8 cellular contexts compared by ENCODE assay signal in genomic region chr20:50957276-50957675, GRCh38. TPM values are rescaled to one million over a fixed set of nuclear protein-coding genes. Genes with fewer than 3 reads are reported as not detected.
DNase-seq lines count a peak whose midpoint lies in the region; ATAC-seq and TF ChIP-seq lines count a peak whose summit lies in the region.

No MANE protein-coding gene starts in this region.

- H3K4me3 ChIP-seq in left lung (peak overlapping the region; percentile 97 to 100), upper lobe of left lung (peak overlapping the region; percentile 88 to 96 (median 91))

- no peak for ATAC-seq in activated T-cell treated with anti-CD3 and anti-CD28 coated beads, Interleukin-2, amount 50 U/mL, for 4 hours
- no peak for ATAC-seq in left lung
- no peak for ATAC-seq in upper lobe of left lung (ENCODE audit: low FRiP score in 2 of 2)
- no peak for ATAC-seq in GM18861 (IDR thresholded peaks at IDR 0.05; ENCODE audit: unreplicated experiment)

- no peak for DNase-seq in activated T-cell treated with anti-CD3 and anti-CD28 coated beads, Interleukin-2, amount 50 U/mL, for 4 hours
- no peak for DNase-seq in activated T-cell treated with anti-CD3 and anti-CD28 coated beads for 4 hours
- DNase-seq in amniotic epithelial cell (ENCODE audit: low read depth) = peak; percentile 41
- no peak for DNase-seq in left lung
- DNase-seq in upper lobe of left lung = no peak
- no peak for DNase-seq in T-helper 9 cell
- no peak for DNase-seq in stimulated activated CD4-positive, alpha-beta T cell treated with anti-CD3 and anti-CD28 coated beads, Interleukin-4, amount 100 ng/mL, for 1 hour

- H3K36me3 ChIP-seq in left lung (peaks cover 0 to 30% of the 10 kb centered on the region in 2 donors), upper lobe of left lung (peaks cover 3 to 35% (median 18%) of the 10 kb centered on the region in 4 donors)

- H3K4me1 ChIP-seq in left lung = peaks cover 25 to 54% of the 10 kb centered on the region in 2 donors
- peaks cover 27 to 55% (median 38%) of the 10 kb centered on the region in 4 donors for H3K4me1 ChIP-seq in upper lobe of left lung

- no peak for TF ChIP-seq POLR2A in upper lobe of left lung (IDR thresholded peaks at IDR 0.05)

- no peaks in the 10 kb centered on the region for H3K9me3 Mint-ChIP-seq in activated T-cell treated with anti-CD3 and anti-CD28 coated beads, Interleukin-2, amount 50 U/mL, for 4 hours

- TF ChIP-seq CTCF in left lung (IDR thresholded peaks at IDR 0.05) (no peak), upper lobe of left lung (IDR thresholded peaks at IDR 0.05) (no peak)

- H3K4me3 Mint-ChIP-seq in activated T-cell treated with anti-CD3 and anti-CD28 coated beads, Interleukin-2, amount 50 U/mL, for 4 hours = peak overlapping the region; percentile 97

- peaks cover 21% of the 10 kb centered on the region for H3K36me3 Mint-ChIP-seq in activated T-cell treated with anti-CD3 and anti-CD28 coated beads, Interleukin-2, amount 50 U/mL, for 4 hours (ENCODE audit: insufficient read depth)

- H3K27me3 ChIP-seq in left lung (no peaks in the 10 kb centered on the region), upper lobe of left lung (no peaks in the 10 kb centered on the region)

- H3K4me1 Mint-ChIP-seq in activated T-cell treated with anti-CD3 and anti-CD28 coated beads, Interleukin-2, amount 50 U/mL, for 4 hours (ENCODE audit: low read depth) = peaks cover 58% of the 10 kb centered on the region

- TF ChIP-seq EP300 in upper lobe of left lung (IDR thresholded peaks at IDR 0.05) = no peak

- H3K27me3 Mint-ChIP-seq in activated T-cell treated with anti-CD3 and anti-CD28 coated beads, Interleukin-2, amount 50 U/mL, for 4 hours (ENCODE audit: low read depth) = no peaks in the 10 kb centered on the region

- WGBS in upper lobe of left lung, 2 donors = 23 to 27% methylated on average over 7 of the region's 7 CpGs

- H3K27ac ChIP-seq in left lung = no peak overlapping the region
- peak overlapping the region in 2 of 4 donors; percentile 88 to 92 for H3K27ac ChIP-seq in upper lobe of left lung

- H3K9me3 ChIP-seq in left lung (no peaks in the 10 kb centered on the region), upper lobe of left lung (no peaks in the 10 kb centered on the region)

- intact Hi-C loops in left lung (cut with DNase I) = no loop called here

RNA-seq across cellular contexts. Expression of gene DPM1, which starts 1.1 kb away (rescaled TPM):
- total RNA-seq in activated T-cell treated with anti-CD3 and anti-CD28 coated beads, Interleukin-2, amount 50 U/mL, for 4 hours = 10 to 100 TPM; 66.4 to 73.4 (median 70.9) TPM
- total RNA-seq in left lung (10 to 100 TPM; 31.9 to 33.0 TPM), upper lobe of left lung (10 to 100 TPM; 16.4 to 61.2 (median 28.4) TPM)

RNA-seq across cellular contexts. Expression of gene MOCS3, which starts 1.3 kb away (rescaled TPM):
- total RNA-seq in activated T-cell treated with anti-CD3 and anti-CD28 coated beads, Interleukin-2, amount 50 U/mL, for 4 hours = 10 to 100 TPM in 2 of 3 donors, 1 to 10 TPM in 1; 8.7 to 10.3 (median 10.3) TPM
- 1 to 10 TPM; 3.1 to 3.6 TPM for total RNA-seq in left lung
- total RNA-seq in upper lobe of left lung = 1 to 10 TPM; 1.6 to 5.3 (median 4.4) TPM

RNA-seq across cellular contexts. Expression of gene ADNP, which starts 26.0 kb away (rescaled TPM):
- total RNA-seq in activated T-cell treated with anti-CD3 and anti-CD28 coated beads, Interleukin-2, amount 50 U/mL, for 4 hours = 10 to 100 TPM; 55.0 to 59.6 (median 55.2) TPM
- total RNA-seq in left lung (10 to 100 TPM; 51.9 to 58.7 TPM), upper lobe of left lung (10 to 100 TPM; 27.3 to 72.6 (median 45.0) TPM)
